ENCODE assay signal across 8 cellular contexts in genomic region chr2:198657520-198658121, GRCh38.
DNase-seq lines count a peak whose midpoint lies in the region; ATAC-seq and TF ChIP-seq lines count a peak whose summit lies in the region.

No MANE protein-coding gene starts in this region.

- H3K9me3 ChIP-seq in HAP-1, result no peaks in the 10 kb centered on the region
- H3K9me3 ChIP-seq in hepatocyte (ENCODE audit: low read depth), result no peaks in the 10 kb centered on the region

- peak; percentile 59 for TF ChIP-seq CTCF in hepatocyte (IDR thresholded peaks at IDR 0.05; ENCODE audit: poor library complexity)

- no peaks in the 10 kb centered on the region for H3K9me2 ChIP-seq in hepatocyte (replicated peaks; ENCODE audit: insufficient read depth)

- peak; percentile 0 to 1 for DNase-seq in AML-193 (lab: John Stamatoyannopoulos, UW)
- DNase-seq in HAP-1 (ENCODE audit: low spot score in 2 of 2), result peak; percentile 15 to 32
- DNase-seq in OCI-M1 (lab: John Stamatoyannopoulos, UW), result peak; percentile 79
- DNase-seq in hepatocyte (ENCODE audit: low spot score), result peak; percentile 45
- DNase-seq in pons (ENCODE audit: low spot score), result no peak

- peaks cover 3% of the 10 kb centered on the region; the same call in 1 of the 2 replicates for H3K27me3 ChIP-seq in HAP-1 (ENCODE audit: low read depth)
- H3K27me3 ChIP-seq in hepatocyte, result no peaks in the 10 kb centered on the region

- no peak overlapping the region for H2AFZ ChIP-seq in hepatocyte

- H3K4me1 ChIP-seq in HAP-1 (no peaks in the 10 kb centered on the region), hepatocyte (ENCODE audit: insufficient read depth) (no peaks in the 10 kb centered on the region)

- H3K79me2 ChIP-seq in hepatocyte, result no peaks in the 10 kb centered on the region

- in situ Hi-C loops in HAP-1 (cut with MboI; ENCODE audit: low sequenced_read_pairs), result no loop called here

- no peak overlapping the region for H3K4me3 ChIP-seq in HAP-1
- H3K4me3 ChIP-seq in hepatocyte, result no peak overlapping the region

- H3K4me2 ChIP-seq in hepatocyte, result no peak overlapping the region

- H3K36me3 ChIP-seq in HAP-1 (replicated peaks) (no peaks in the 10 kb centered on the region), hepatocyte (replicated peaks; ENCODE audit: insufficient read depth, low read depth) (no peaks in the 10 kb centered on the region)

- ATAC-seq in HG03571 (IDR thresholded peaks at IDR 0.05; ENCODE audit: unreplicated experiment), result no peak
- ATAC-seq in GM21723 (IDR thresholded peaks at IDR 0.05; ENCODE audit: unreplicated experiment), result no peak
- ATAC-seq in HG03159 (IDR thresholded peaks at IDR 0.05; ENCODE audit: unreplicated experiment), result no peak

- 42% methylated on average over 6 of the region's 6 CpGs for WGBS in hepatocyte (ENCODE audit: low lambda C conversion rate, missing lambda C conversion rate)

- H4K20me1 ChIP-seq in hepatocyte (ENCODE audit: insufficient read depth, poor library complexity, severe bottlenecking), result no peaks in the 10 kb centered on the region

- H3K27ac ChIP-seq in hepatocyte, result no peak overlapping the region
